1 cellular context compared by ENCODE assay signal in genomic region chr3:128179474-128179819, GRCh38.
TF ChIP-seq lines count a peak whose summit lies in the region.

No MANE protein-coding gene starts in this region.

TF ChIP-seq in HepG2, 621 proteins besides CTCF, POLR2A, EP300 and RAD21:
- TF ChIP-seq RFX3 (CRISPR knock-in tag; IDR thresholded peaks at IDR 0.05), result no peak
- TF ChIP-seq SIN3B (IDR thresholded peaks at IDR 0.05; ENCODE audit: low read length), result no peak
- TF ChIP-seq FOXP1 (IDR thresholded peaks at IDR 0.05), result no peak
- no peak for TF ChIP-seq FOXP1 (CRISPR knock-in tag; IDR thresholded peaks at IDR 0.05)
- no peak for TF ChIP-seq ZNF460 (CRISPR knock-in tag; IDR thresholded peaks at IDR 0.05; ENCODE audit: borderline replicate concordance)
- TF ChIP-seq EHMT2 (IDR thresholded peaks at IDR 0.05; ENCODE audit: borderline replicate concordance, low read depth, low read length), result no peak
- no peak for TF ChIP-seq ZNF512 (CRISPR knock-in tag; IDR thresholded peaks at IDR 0.05)
- TF ChIP-seq FIP1L1 (IDR thresholded peaks at IDR 0.05; ENCODE audit: borderline replicate concordance, insufficient read depth, low read depth, low read length), result no peak
- TF ChIP-seq HIVEP1 (CRISPR knock-in tag; IDR thresholded peaks at IDR 0.05), result no peak
- no peak for TF ChIP-seq SNAPC5 (CRISPR knock-in tag; IDR thresholded peaks at IDR 0.05; ENCODE audit: borderline replicate concordance)
- TF ChIP-seq RFX5 (IDR thresholded peaks at IDR 0.05; ENCODE audit: low read depth, low read length), result no peak
- no peak for TF ChIP-seq MTF1 (CRISPR knock-in tag; IDR thresholded peaks at IDR 0.05)
- TF ChIP-seq ZFX (CRISPR knock-in tag; IDR thresholded peaks at IDR 0.05; ENCODE audit: low read depth), result no peak
- no peak for TF ChIP-seq ZMYM4 (CRISPR knock-in tag; IDR thresholded peaks at IDR 0.05)
- no peak for TF ChIP-seq ZNF281 (CRISPR knock-in tag; IDR thresholded peaks at IDR 0.05; ENCODE audit: borderline replicate concordance)
- TF ChIP-seq ZNF556 (CRISPR knock-in tag; IDR thresholded peaks at IDR 0.05; ENCODE audit: borderline replicate concordance), result no peak
- no peak for TF ChIP-seq HMGA1 (CRISPR knock-in tag; conservative IDR thresholded peaks at IDR 0.05)
- no peak for TF ChIP-seq CEBPZ (IDR thresholded peaks at IDR 0.05; ENCODE audit: low read length)
- no peak for TF ChIP-seq ZNF414 (CRISPR knock-in tag; IDR thresholded peaks at IDR 0.05)
- no peak for TF ChIP-seq NBN (conservative IDR thresholded peaks at IDR 0.05)
- TF ChIP-seq HOMEZ (CRISPR knock-in tag; IDR thresholded peaks at IDR 0.05; ENCODE audit: low read depth), result no peak
